15 cellular contexts compared by ENCODE assay signal in genomic region chr15:47715856-47716445, GRCh38. TPM values are rescaled to one million over a fixed set of nuclear protein-coding genes. Genes with fewer than 3 reads are reported as not detected.
A peak's percentile ranks its signal among the peaks of the same experiment; 100 is the strongest.
DNase-seq lines count a peak whose midpoint lies in the region; TF ChIP-seq lines count a peak whose summit lies in the region.
"Had no signal": no experiment of that assay in that cellular context is flagged by ENCODE, and none has a peak within 500 bp of the region (broad histone marks: within the 10 kb centered on the region; RNA-seq: fewer than 3 reads in every experiment).

No MANE protein-coding gene starts in this region.

- no peak overlapping the region for H3K4me3 ChIP-seq in transverse colon
- peak overlapping the region in 1 of 8 donors; percentile 74 for H3K4me3 ChIP-seq in spleen

- H3K4me1 Mint-ChIP-seq in nephron = peaks cover 44% of the 10 kb centered on the region
- H3K4me1 Mint-ChIP-seq: activated naive CD4-positive, alpha-beta T cell treated with anti-CD3 and anti-CD28 coated beads, Interleukin-2, amount 10 ng/mL, durations not matched to agents 7 days and 5 days had no signal

- H3K27me3 ChIP-seq in transverse colon (peaks cover 12% of the 10 kb centered on the region), spleen (replicated peaks in 1 of 7) (peaks cover 0 to 64% (median 15%) of the 10 kb centered on the region in 7 donors)

- no peaks in the 10 kb centered on the region for H3K9me3 Mint-ChIP-seq in nephron
- H3K9me3 Mint-ChIP-seq: activated B cell treated with CpG ODN at 0.5 μM for 24 hours; activated naive CD4-positive, alpha-beta T cell treated with anti-CD3 and anti-CD28 coated beads, Interleukin-2, amount 10 ng/mL, durations not matched to agents 7 days and 5 days had no signal

- WGBS in transverse colon (ENCODE audit: low coverage in 1 of 2), 2 donors = 38 to 47% methylated on average over 5 to 6 of the region's 6 CpGs
- 26 to 36% (median 31%) methylated on average over 6 of the region's 6 CpGs for WGBS in spleen, 5 donors

- H3K27ac Mint-ChIP-seq in nephron = peak overlapping the region; percentile 97 to 99 (median 99)
- H3K27ac Mint-ChIP-seq: activated B cell treated with CpG ODN at 0.5 μM for 24 hours; activated naive CD4-positive, alpha-beta T cell treated with anti-CD3 and anti-CD28 coated beads, Interleukin-2, amount 10 ng/mL, durations not matched to agents 7 days and 5 days; naive thymus-derived CD4-positive, alpha-beta T cell had no signal

- H3K27ac ChIP-seq in transverse colon (peak overlapping the region; percentile 82 to 88 (median 84)), spleen (peak overlapping the region in 3 of 8 donors; percentile 14 to 79 (median 76))

- TF ChIP-seq POLR2A in transverse colon (IDR thresholded peaks at IDR 0.05) (no peak), spleen (IDR thresholded peaks at IDR 0.05) (no peak)

- H3K27me3 Mint-ChIP-seq in nephron (ENCODE audit: low read depth) = peaks cover 17% of the 10 kb centered on the region

- H3K9me3 ChIP-seq in transverse colon = no peaks in the 10 kb centered on the region
- H3K9me3 ChIP-seq in spleen = no peaks in the 10 kb centered on the region

- intact Hi-C loops in transverse colon (cut with DNase I; ENCODE audit: low total_unique reads) = no loop called here
- intact Hi-C loops in spleen (cut with DNase I; ENCODE audit: low total_unique reads) = loop anchor here (10.0 kb wide), 1 partner anchor 269 kb away; no protein-coding TSS in a partner anchor

- no peaks in the 10 kb centered on the region for H3K36me3 ChIP-seq in transverse colon
- H3K36me3 ChIP-seq in spleen = no peaks in the 10 kb centered on the region

- in situ Hi-C loops in transverse colon (cut with MboI; ENCODE audit: low pct_ligation_motif_present in 1 of 4, low pct_unique_long_range_greater_than_20kb in 1 of 4, low sequenced_read_pairs in 3 of 4) = loop anchor here in 1 of 4 donors (25.0 kb wide), 1 partner anchor 271 kb away; no protein-coding TSS in a partner anchor

- H3K4me3 Mint-ChIP-seq in nephron = peak overlapping the region; percentile 93 to 100 (median 99)
- H3K4me3 Mint-ChIP-seq: activated B cell treated with CpG ODN at 0.5 μM for 24 hours; activated naive CD4-positive, alpha-beta T cell treated with anti-CD3 and anti-CD28 coated beads, Interleukin-2, amount 10 ng/mL, durations not matched to agents 7 days and 5 days had no signal

- DNase-seq in NCI-H345 (lab: John Stamatoyannopoulos, UW) (peak; percentile 26), NCI-H345 treated with DMSO at 0.1 percent for 48 hours (lab: John Stamatoyannopoulos, UW; ENCODE audit: unreplicated experiment) (no peak), fibroblast of peridontal ligament (ENCODE audit: extremely low read depth) (peak; percentile 74), transverse colon (no peak), SIG-M5 treated with dmso at 0.1 percent for 504 hours (lab: John Stamatoyannopoulos, UW; ENCODE audit: unreplicated experiment) (no peak), DMS153 (lab: John Stamatoyannopoulos, UW) (no peak), spleen (no peak)
- DNase-seq: activated B cell treated with CpG ODN at 0.5 μM for 24 hours; activated naive CD4-positive, alpha-beta T cell treated with anti-CD3 and anti-CD28 coated beads, Interleukin-2, amount 10 ng/mL, durations not matched to agents 7 days and 5 days; foreskin melanocyte; naive thymus-derived CD4-positive, alpha-beta T cell; NCI-H146; RPMI8226 had no signal

- H3K36me3 Mint-ChIP-seq in nephron (ENCODE audit: low read depth) = no peaks in the 10 kb centered on the region
- H3K36me3 Mint-ChIP-seq: naive thymus-derived CD4-positive, alpha-beta T cell had no signal

- TF ChIP-seq CTCF in nephron (IDR thresholded peaks at IDR 0.05; ENCODE audit: unreplicated experiment in 3 of 3) (no peak), transverse colon (IDR thresholded peaks at IDR 0.05) (no peak), spleen (IDR thresholded peaks at IDR 0.05 in 8 of 11, conservative IDR thresholded peaks at IDR 0.05 in 3 of 11) (no peak)

- H3K4me1 ChIP-seq in transverse colon = peaks cover 0 to 37% (median 5%) of the 10 kb centered on the region in 4 donors
- peaks cover 0 to 33% (median 13%) of the 10 kb centered on the region in 6 donors for H3K4me1 ChIP-seq in spleen

- no peak for TF ChIP-seq EP300 in transverse colon (IDR thresholded peaks at IDR 0.05; ENCODE audit: low read depth)

RNA-seq across cellular contexts. Expression of gene SEMA6D, which starts 1.4 kb away (rescaled TPM):
- total RNA-seq in transverse colon (10 to 100 TPM; 23.3 to 59.4 (median 42.7) TPM), spleen (1 to 10 TPM; 1.3 to 6.5 (median 2.6) TPM)
- polyA plus RNA-seq in spleen = under 1 TPM; 0.52 to 0.85 (median 0.77) TPM
- total RNA-seq: A172; activated B cell treated with CpG ODN at 0.5 μM for 24 hours; naive thymus-derived CD4-positive, alpha-beta T cell had no signal
- polyA plus RNA-seq: naive thymus-derived CD4-positive, alpha-beta T cell had no signal

Comparison
In these comparisons a context has a peak if more than half of its experiments do, and no peak if none do; other contexts are left out.
1. DNase-seq: peak in NCI-H345 (single experiment) and fibroblast of peridontal ligament (single experiment); none in NCI-H345 treated with DMSO at 0.1 percent for 48 hours (single experiment), transverse colon (single experiment), SIG-M5 treated with dmso at 0.1 percent for 504 hours (single experiment), DMS153 (single experiment) and spleen (single experiment).